Comparison of ENCODE assay signal across 1 cellular context in the genomic region with DNA sequence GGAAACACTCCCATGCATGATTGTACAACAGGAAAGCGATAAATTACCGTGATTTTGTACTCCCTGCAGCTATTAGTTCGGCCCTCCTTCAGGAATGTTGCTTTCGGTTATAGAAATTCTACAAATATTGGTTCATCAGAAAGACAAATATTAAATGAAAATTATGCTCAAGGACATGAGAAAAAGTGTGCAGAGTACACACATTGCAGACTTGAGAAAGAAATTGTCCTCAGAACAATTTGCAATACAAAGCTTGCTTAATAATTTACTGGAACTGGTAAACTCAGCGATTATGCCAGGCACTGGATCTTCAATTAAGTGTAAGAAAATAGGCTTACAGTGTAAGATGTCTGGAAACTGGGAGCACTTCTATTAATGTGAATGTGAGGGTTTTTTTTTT.
A peak's percentile ranks its signal among the peaks of the same experiment; 100 is the strongest.
TF ChIP-seq lines count a peak whose summit lies in the region.

No MANE protein-coding gene starts in this region.

TF ChIP-seq in HepG2, 621 proteins besides CTCF, POLR2A, EP300 and RAD21 (continued from another document and continues in another):
- TF ChIP-seq ZNF253 (CRISPR knock-in tag; IDR thresholded peaks at IDR 0.05; ENCODE audit: borderline replicate concordance) (no peak), ZNF75D (CRISPR knock-in tag; IDR thresholded peaks at IDR 0.05; ENCODE audit: borderline replicate concordance) (no peak), GTF2F1 (IDR thresholded peaks at IDR 0.05; ENCODE audit: low read length) (no peak), GFI1 (CRISPR knock-in tag; IDR thresholded peaks at IDR 0.05; ENCODE audit: borderline replicate concordance) (peak; percentile 57), ETV5 (CRISPR knock-in tag; IDR thresholded peaks at IDR 0.05; ENCODE audit: borderline replicate concordance) (no peak), HDAC2 (CRISPR knock-in tag; IDR thresholded peaks at IDR 0.05) (0 out of 2 replicates have a peak, but pooled peaks have one; percentile 14), FOXA3 (CRISPR knock-in tag; IDR thresholded peaks at IDR 0.05) (peak; percentile 52), FOXP1 (IDR thresholded peaks at IDR 0.05) (no peak), FOXP1 (CRISPR knock-in tag; IDR thresholded peaks at IDR 0.05) (0 out of 2 replicates have a peak, but pooled peaks have one; percentile 9), ESRRA (CRISPR knock-in tag; IDR thresholded peaks at IDR 0.05; ENCODE audit: low read depth) (no peak), KAT7 (CRISPR knock-in tag; IDR thresholded peaks at IDR 0.05; ENCODE audit: borderline replicate concordance) (no peak), HMG20A (CRISPR knock-in tag; IDR thresholded peaks at IDR 0.05; ENCODE audit: borderline replicate concordance) (peak; percentile 32; the same call in 1 of the 2 replicates), TBX3 (IDR thresholded peaks at IDR 0.05; ENCODE audit: borderline replicate concordance) (peak; percentile 25; the same call in 1 of the 2 replicates), ZNF775 (CRISPR knock-in tag; IDR thresholded peaks at IDR 0.05; ENCODE audit: borderline replicate concordance) (no peak), FOXJ3 (CRISPR knock-in tag; IDR thresholded peaks at IDR 0.05; ENCODE audit: borderline replicate concordance) (peak; percentile 18; the same call in 1 of the 2 replicates), ZIK1 (CRISPR knock-in tag; IDR thresholded peaks at IDR 0.05; ENCODE audit: borderline replicate concordance, low read depth) (no peak), ZNF557 (CRISPR knock-in tag; IDR thresholded peaks at IDR 0.05) (no peak), BCL6 (CRISPR knock-in tag; IDR thresholded peaks at IDR 0.05) (peak; percentile 69), CEBPG (CRISPR knock-in tag; IDR thresholded peaks at IDR 0.05) (peak; percentile 16; the same call in 1 of the 2 replicates), ZNF792 (CRISPR knock-in tag; IDR thresholded peaks at IDR 0.05) (no peak), HMG20B (CRISPR knock-in tag; conservative IDR thresholded peaks at IDR 0.05) (0 out of 2 replicates have a peak, but pooled peaks have one; percentile 21), SOX13 (IDR thresholded peaks at IDR 0.05) (no peak), SOX13 (CRISPR knock-in tag; conservative IDR thresholded peaks at IDR 0.05 in 1 of 2, IDR thresholded peaks at IDR 0.05 in 1 of 2) (peak in 1 of 2 experiments; percentile 54; a peak in 1 of 4 replicates), MBD4 (IDR thresholded peaks at IDR 0.05; ENCODE audit: borderline replicate concordance, low read length) (0 out of 2 replicates have a peak, but pooled peaks have one; percentile 44), CEBPB (IDR thresholded peaks at IDR 0.05; ENCODE audit: borderline replicate concordance, low read depth, low read length) (peak; percentile 69; the same call in 1 of the 2 replicates), MED1 (CRISPR knock-in tag; IDR thresholded peaks at IDR 0.05) (peak; percentile 12; the same call in 1 of the 2 replicates)
- TF ChIP-seq, protein P1, sequence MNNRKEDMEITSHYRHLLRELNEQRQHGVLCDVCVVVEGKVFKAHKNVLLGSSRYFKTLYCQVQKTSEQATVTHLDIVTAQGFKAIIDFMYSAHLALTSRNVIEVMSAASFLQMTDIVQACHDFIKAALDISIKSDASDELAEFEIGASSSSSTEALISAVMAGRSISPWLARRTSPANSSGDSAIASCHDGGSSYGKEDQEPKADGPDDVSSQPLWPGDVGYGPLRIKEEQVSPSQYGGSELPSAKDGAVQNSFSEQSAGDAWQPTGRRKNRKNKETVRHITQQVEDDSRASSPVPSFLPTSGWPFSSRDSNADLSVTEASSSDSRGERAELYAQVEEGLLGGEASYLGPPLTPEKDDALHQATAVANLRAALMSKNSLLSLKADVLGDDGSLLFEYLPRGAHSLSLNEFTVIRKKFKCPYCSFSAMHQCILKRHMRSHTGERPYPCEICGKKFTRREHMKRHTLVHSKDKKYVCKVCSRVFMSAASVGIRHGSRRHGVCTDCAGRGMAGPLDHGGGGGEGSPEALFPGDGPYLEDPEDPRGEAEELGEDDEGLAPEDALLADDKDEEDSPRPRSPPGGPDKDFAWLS (CRISPR knock-in tag; IDR thresholded peaks at IDR 0.05; ENCODE audit: borderline replicate concordance): no peak
- TF ChIP-seq, protein P2, sequence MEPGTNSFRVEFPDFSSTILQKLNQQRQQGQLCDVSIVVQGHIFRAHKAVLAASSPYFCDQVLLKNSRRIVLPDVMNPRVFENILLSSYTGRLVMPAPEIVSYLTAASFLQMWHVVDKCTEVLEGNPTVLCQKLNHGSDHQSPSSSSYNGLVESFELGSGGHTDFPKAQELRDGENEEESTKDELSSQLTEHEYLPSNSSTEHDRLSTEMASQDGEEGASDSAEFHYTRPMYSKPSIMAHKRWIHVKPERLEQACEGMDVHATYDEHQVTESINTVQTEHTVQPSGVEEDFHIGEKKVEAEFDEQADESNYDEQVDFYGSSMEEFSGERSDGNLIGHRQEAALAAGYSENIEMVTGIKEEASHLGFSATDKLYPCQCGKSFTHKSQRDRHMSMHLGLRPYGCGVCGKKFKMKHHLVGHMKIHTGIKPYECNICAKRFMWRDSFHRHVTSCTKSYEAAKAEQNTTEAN (CRISPR knock-in tag; conservative IDR thresholded peaks at IDR 0.05): no peak
- TF ChIP-seq, protein P3, sequence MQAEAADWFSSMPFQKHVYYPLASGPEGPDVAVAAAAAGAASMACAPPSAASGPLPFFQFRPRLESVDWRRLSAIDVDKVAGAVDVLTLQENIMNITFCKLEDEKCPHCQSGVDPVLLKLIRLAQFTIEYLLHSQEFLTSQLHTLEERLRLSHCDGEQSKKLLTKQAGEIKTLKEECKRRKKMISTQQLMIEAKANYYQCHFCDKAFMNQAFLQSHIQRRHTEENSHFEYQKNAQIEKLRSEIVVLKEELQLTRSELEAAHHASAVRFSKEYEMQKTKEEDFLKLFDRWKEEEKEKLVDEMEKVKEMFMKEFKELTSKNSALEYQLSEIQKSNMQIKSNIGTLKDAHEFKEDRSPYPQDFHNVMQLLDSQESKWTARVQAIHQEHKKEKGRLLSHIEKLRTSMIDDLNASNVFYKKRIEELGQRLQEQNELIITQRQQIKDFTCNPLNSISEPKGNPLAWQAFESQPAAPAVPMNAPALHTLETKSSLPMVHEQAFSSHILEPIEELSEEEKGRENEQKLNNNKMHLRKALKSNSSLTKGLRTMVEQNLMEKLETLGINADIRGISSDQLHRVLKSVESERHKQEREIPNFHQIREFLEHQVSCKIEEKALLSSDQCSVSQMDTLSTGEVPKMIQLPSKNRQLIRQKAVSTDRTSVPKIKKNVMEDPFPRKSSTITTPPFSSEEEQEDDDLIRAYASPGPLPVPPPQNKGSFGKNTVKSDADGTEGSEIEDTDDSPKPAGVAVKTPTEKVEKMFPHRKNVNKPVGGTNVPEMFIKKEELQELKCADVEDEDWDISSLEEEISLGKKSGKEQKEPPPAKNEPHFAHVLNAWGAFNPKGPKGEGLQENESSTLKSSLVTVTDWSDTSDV (CRISPR knock-in tag; IDR thresholded peaks at IDR 0.05): no peak
- TF ChIP-seq, protein P4, sequence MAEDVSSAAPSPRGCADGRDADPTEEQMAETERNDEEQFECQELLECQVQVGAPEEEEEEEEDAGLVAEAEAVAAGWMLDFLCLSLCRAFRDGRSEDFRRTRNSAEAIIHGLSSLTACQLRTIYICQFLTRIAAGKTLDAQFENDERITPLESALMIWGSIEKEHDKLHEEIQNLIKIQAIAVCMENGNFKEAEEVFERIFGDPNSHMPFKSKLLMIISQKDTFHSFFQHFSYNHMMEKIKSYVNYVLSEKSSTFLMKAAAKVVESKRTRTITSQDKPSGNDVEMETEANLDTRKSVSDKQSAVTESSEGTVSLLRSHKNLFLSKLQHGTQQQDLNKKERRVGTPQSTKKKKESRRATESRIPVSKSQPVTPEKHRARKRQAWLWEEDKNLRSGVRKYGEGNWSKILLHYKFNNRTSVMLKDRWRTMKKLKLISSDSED (CRISPR knock-in tag; IDR thresholded peaks at IDR 0.05): no peak
- TF ChIP-seq, protein P5, sequence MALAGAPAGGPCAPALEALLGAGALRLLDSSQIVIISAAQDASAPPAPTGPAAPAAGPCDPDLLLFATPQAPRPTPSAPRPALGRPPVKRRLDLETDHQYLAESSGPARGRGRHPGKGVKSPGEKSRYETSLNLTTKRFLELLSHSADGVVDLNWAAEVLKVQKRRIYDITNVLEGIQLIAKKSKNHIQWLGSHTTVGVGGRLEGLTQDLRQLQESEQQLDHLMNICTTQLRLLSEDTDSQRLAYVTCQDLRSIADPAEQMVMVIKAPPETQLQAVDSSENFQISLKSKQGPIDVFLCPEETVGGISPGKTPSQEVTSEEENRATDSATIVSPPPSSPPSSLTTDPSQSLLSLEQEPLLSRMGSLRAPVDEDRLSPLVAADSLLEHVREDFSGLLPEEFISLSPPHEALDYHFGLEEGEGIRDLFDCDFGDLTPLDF (CRISPR knock-in tag; IDR thresholded peaks at IDR 0.05): no peak
- TF ChIP-seq, protein P6, sequence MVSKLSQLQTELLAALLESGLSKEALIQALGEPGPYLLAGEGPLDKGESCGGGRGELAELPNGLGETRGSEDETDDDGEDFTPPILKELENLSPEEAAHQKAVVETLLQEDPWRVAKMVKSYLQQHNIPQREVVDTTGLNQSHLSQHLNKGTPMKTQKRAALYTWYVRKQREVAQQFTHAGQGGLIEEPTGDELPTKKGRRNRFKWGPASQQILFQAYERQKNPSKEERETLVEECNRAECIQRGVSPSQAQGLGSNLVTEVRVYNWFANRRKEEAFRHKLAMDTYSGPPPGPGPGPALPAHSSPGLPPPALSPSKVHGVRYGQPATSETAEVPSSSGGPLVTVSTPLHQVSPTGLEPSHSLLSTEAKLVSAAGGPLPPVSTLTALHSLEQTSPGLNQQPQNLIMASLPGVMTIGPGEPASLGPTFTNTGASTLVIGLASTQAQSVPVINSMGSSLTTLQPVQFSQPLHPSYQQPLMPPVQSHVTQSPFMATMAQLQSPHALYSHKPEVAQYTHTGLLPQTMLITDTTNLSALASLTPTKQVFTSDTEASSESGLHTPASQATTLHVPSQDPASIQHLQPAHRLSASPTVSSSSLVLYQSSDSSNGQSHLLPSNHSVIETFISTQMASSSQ (IDR thresholded peaks at IDR 0.05; ENCODE audit: low read depth): no peak
- TF ChIP-seq, protein P6 (CRISPR knock-in tag; IDR thresholded peaks at IDR 0.05; ENCODE audit: borderline replicate concordance): peak; percentile 18; the same call in 1 of the 2 replicates
- TF ChIP-seq, protein P7, sequence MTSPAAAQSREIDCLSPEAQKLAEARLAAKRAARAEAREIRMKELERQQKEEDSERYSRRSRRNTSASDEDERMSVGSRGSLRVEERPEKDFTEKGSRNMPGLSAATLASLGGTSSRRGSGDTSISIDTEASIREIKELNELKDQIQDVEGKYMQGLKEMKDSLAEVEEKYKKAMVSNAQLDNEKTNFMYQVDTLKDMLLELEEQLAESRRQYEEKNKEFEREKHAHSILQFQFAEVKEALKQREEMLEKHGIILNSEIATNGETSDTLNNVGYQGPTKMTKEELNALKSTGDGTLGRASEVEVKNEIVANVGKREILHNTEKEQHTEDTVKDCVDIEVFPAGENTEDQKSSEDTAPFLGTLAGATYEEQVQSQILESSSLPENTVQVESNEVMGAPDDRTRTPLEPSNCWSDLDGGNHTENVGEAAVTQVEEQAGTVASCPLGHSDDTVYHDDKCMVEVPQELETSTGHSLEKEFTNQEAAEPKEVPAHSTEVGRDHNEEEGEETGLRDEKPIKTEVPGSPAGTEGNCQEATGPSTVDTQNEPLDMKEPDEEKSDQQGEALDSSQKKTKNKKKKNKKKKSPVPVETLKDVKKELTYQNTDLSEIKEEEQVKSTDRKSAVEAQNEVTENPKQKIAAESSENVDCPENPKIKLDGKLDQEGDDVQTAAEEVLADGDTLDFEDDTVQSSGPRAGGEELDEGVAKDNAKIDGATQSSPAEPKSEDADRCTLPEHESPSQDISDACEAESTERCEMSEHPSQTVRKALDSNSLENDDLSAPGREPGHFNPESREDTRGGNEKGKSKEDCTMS (CRISPR knock-in tag; conservative IDR thresholded peaks at IDR 0.05): no peak
- TF ChIP-seq, protein P8, sequence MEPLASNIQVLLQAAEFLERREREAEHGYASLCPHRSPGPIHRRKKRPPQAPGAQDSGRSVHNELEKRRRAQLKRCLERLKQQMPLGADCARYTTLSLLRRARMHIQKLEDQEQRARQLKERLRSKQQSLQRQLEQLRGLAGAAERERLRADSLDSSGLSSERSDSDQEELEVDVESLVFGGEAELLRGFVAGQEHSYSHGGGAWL (CRISPR knock-in tag; IDR thresholded peaks at IDR 0.05): no peak
- TF ChIP-seq, protein P9, sequence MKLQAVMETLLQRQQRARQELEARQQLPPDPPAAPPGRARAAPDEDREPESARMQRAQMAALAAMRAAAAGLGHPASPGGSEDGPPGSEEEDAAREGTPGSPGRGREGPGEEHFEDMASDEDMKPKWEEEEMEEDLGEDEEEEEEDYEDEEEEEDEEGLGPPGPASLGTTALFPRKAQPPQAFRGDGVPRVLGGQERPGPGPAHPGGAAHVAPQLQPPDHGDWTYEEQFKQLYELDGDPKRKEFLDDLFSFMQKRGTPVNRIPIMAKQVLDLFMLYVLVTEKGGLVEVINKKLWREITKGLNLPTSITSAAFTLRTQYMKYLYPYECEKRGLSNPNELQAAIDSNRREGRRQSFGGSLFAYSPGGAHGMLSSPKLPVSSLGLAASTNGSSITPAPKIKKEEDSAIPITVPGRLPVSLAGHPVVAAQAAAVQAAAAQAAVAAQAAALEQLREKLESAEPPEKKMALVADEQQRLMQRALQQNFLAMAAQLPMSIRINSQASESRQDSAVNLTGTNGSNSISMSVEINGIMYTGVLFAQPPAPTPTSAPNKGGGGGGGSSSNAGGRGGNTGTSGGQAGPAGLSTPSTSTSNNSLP (IDR thresholded peaks at IDR 0.05; ENCODE audit: low read depth, low read length): peak; percentile 71; the same call in 1 of the 2 replicates
